9 cellular contexts compared by ENCODE assay signal in the genomic region with DNA sequence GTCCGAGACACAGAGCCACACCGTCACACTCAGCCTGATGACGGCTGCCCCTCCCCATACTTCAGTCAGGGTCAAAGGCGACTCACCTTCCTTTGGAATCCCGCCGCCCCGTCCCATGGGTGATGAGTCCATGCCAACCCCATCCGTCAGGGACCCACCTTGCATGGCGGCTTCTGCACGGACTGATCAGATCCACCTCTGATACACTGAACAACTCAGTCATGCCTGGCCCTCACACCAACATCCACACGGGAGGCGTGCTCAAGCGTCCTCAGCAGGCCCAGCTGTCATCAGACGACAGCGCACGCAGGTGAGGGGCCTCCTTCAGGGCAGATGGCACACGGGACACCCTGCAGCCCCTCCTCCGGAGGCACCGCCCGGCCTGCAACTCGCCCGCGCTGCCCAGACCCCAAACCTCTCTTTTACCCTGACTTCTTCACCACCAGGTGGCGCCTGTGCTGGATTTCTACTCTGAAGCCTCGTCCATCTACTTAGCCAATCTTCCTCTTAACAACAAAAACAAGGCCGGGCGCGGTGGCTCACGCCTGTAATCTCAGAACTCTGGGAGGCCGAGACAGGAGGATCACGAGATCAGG.
DNase-seq lines count a peak whose midpoint lies in the region; FAIRE-seq and TF ChIP-seq lines count a peak whose summit lies in the region.
"Had no signal": no experiment of that assay in that cellular context is flagged by ENCODE, and none has a peak within 500 bp of the region (broad histone marks: within the 10 kb centered on the region; RNA-seq: fewer than 3 reads in every experiment).

No MANE protein-coding gene starts in this region.

- H3K27ac ChIP-seq in WERI-Rb-1: no peak overlapping the region
- H3K27ac ChIP-seq in endothelial cell of umbilical vein (ENCODE audit: insufficient read depth, low read depth, low read length): no peak overlapping the region
- H3K27ac ChIP-seq in neural cell (ENCODE audit: low read length): no peak overlapping the region

- H3K9ac ChIP-seq in endothelial cell of umbilical vein (replicated peaks; ENCODE audit: extremely low read depth, insufficient read depth, low read length): no peak overlapping the region
- no peak overlapping the region for H3K9ac ChIP-seq in neural cell (ENCODE audit: low read length)

- no peak overlapping the region for H2AFZ ChIP-seq in endothelial cell of umbilical vein (ENCODE audit: low read depth, low read length)
- H2AFZ ChIP-seq in neural cell (ENCODE audit: low read depth, low read length): no peak overlapping the region

- POLR2A ChIA-PET in endothelial cell of umbilical vein (lab: Charles Lee): no interaction called here

- H4K20me1 ChIP-seq in endothelial cell of umbilical vein (replicated peaks; ENCODE audit: control insufficient read depth, extremely low read depth, insufficient read depth, low read length): no peaks in the 10 kb centered on the region
- H4K20me1 ChIP-seq in neural cell (ENCODE audit: insufficient read depth): no peaks in the 10 kb centered on the region

- no peaks in the 10 kb centered on the region for H3K4me1 ChIP-seq in endothelial cell of umbilical vein (ENCODE audit: control insufficient read depth, extremely low read depth, insufficient read depth, low read length)

- in situ Hi-C loops in G401 (cut with HindIII; ENCODE audit: low sequenced_read_pairs): no loop called here

- no peak for TF ChIP-seq POLR2A in endothelial cell of umbilical vein (IDR thresholded peaks at IDR 0.05; ENCODE audit: low read depth, low read length)

- TF ChIP-seq EP300 in neural cell (conservative IDR thresholded peaks at IDR 0.05; ENCODE audit: poor library complexity, severe bottlenecking): no peak

- FAIRE-seq in endothelial cell of umbilical vein (lab: Jason Lieb, UNC): no peak
- FAIRE-seq: A204.1 had no signal

- intact Hi-C loops in endothelial cell of umbilical vein (cut with micrococcal nuclease): loop anchor here (1.0 kb wide), 5 partner anchors 20 to 303 kb away; no protein-coding TSS in a partner anchor

- H3F3A ChIP-seq in neural cell (ENCODE audit: insufficient read depth, low read length, poor library complexity, severe bottlenecking): no peaks in the 10 kb centered on the region

- peak; percentile 69 for TF ChIP-seq CTCF in WERI-Rb-1 (IDR thresholded peaks at IDR 0.05; ENCODE audit: low read depth, low read length)
- TF ChIP-seq CTCF in endothelial cell of umbilical vein (IDR thresholded peaks at IDR 0.05; ENCODE audit: extremely low read depth in 1 of 2, insufficient read depth in 1 of 2, low read depth in 1 of 2, low read length in 2 of 2): peak; percentile 37 to 51
- peak; percentile 46 for TF ChIP-seq CTCF in neural cell (IDR thresholded peaks at IDR 0.05; ENCODE audit: poor library complexity, severe bottlenecking)

- no peak overlapping the region for H3K4me3 ChIP-seq in WERI-Rb-1 (ENCODE audit: low read depth, low read length)
- no peak overlapping the region for H3K4me3 ChIP-seq in endothelial cell of umbilical vein (replicated peaks in 1 of 3; ENCODE audit: insufficient read depth in 1 of 3, low read depth in 1 of 3, low read length in 3 of 3)
- H3K4me3 ChIP-seq in neural cell (ENCODE audit: low read length): no peak overlapping the region

- peak; percentile 71 for DNase-seq in DMS 273 (lab: John Stamatoyannopoulos, UW; ENCODE audit: unreplicated experiment)
- DNase-seq in DMS 273 treated with DMSO at 0.1 percent for 48 hours (lab: John Stamatoyannopoulos, UW): no peak
- DNase-seq in HuH-7.5 (ENCODE audit: low spot score): peak; percentile 50
- DNase-seq in WERI-Rb-1: peak; percentile 85
- peak; percentile 34 for DNase-seq in endothelial cell of umbilical vein (ENCODE audit: low read depth, low spot score)
- no peak for DNase-seq in mucosa of gallbladder (ENCODE audit: low spot score)
- no peak for DNase-seq in G401 (ENCODE audit: low spot score)

- no peaks in the 10 kb centered on the region for H3K79me2 ChIP-seq in endothelial cell of umbilical vein (ENCODE audit: control insufficient read depth, insufficient read depth, low read length)
- peaks cover 23% of the 10 kb centered on the region for H3K79me2 ChIP-seq in neural cell (replicated peaks; ENCODE audit: insufficient read depth, low read length)

- TF ChIP-seq RAD21 in neural cell (conservative IDR thresholded peaks at IDR 0.05): peak; percentile 32

- H3K36me3 ChIP-seq in WERI-Rb-1: peaks cover 42% of the 10 kb centered on the region
- no peaks in the 10 kb centered on the region for H3K36me3 ChIP-seq in endothelial cell of umbilical vein (ENCODE audit: control insufficient read depth in 2 of 2, extremely low read depth in 1 of 2, insufficient read depth in 2 of 2, low read length in 2 of 2)
- H3K36me3 ChIP-seq in neural cell (ENCODE audit: insufficient read depth, low read length): no peaks in the 10 kb centered on the region

- dilution Hi-C loops in endothelial cell of umbilical vein (cut with MboI; ENCODE audit: extremely low pct_ligation_motif_present, low sequenced_read_pairs): no loop called here

- CTCF ChIA-PET in endothelial cell of umbilical vein (lab: Charles Lee): no interaction called here

- H3K4me2 ChIP-seq in endothelial cell of umbilical vein (ENCODE audit: insufficient read depth, low read length) (no peak overlapping the region), neural cell (ENCODE audit: low read length) (no peak overlapping the region)

- H3K9me3 ChIP-seq in WERI-Rb-1 (ENCODE audit: severe bottlenecking) (no peaks in the 10 kb centered on the region), endothelial cell of umbilical vein (replicated peaks; ENCODE audit: control insufficient read depth, insufficient read depth, low read length) (no peaks in the 10 kb centered on the region), neural cell (ENCODE audit: low read length) (no peaks in the 10 kb centered on the region)

- no peaks in the 10 kb centered on the region for H3K9me2 ChIP-seq in neural cell (ENCODE audit: insufficient read depth, low read length)

- BruUV-seq in endothelial cell of umbilical vein (replicated peaks; lab: Mats Ljungman, UMichigan): no TSS peak

- H3K27me3 ChIP-seq in WERI-Rb-1 (ENCODE audit: insufficient read depth, low read depth, severe bottlenecking): no peaks in the 10 kb centered on the region
- H3K27me3 ChIP-seq in endothelial cell of umbilical vein (ENCODE audit: control insufficient read depth in 2 of 2, insufficient read depth in 2 of 2, low read length in 2 of 2): no peaks in the 10 kb centered on the region
- H3K27me3 ChIP-seq in neural cell (ENCODE audit: insufficient read depth, low read depth, low read length): no peaks in the 10 kb centered on the region

- no peaks in the 10 kb centered on the region for H3K9me1 ChIP-seq in endothelial cell of umbilical vein (replicated peaks; ENCODE audit: control insufficient read depth, extremely low read depth, insufficient read depth, low read length)

TF ChIP-seq in endothelial cell of umbilical vein, 7 proteins besides CTCF, POLR2A, EP300 and RAD21:
- TF ChIP-seq, protein P1, sequence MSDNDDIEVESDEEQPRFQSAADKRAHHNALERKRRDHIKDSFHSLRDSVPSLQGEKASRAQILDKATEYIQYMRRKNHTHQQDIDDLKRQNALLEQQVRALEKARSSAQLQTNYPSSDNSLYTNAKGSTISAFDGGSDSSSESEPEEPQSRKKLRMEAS (IDR thresholded peaks at IDR 0.05; ENCODE audit: insufficient read depth, insufficient read length): no peak
- no peak for TF ChIP-seq FOS (IDR thresholded peaks at IDR 0.05; ENCODE audit: borderline replicate concordance, insufficient read depth, low read length)
- TF ChIP-seq GATA2 (IDR thresholded peaks at IDR 0.05; ENCODE audit: insufficient read depth, insufficient read length, low read depth, low read length): no peak
- no peak for TF ChIP-seq EZH2 (IDR thresholded peaks at IDR 0.05; ENCODE audit: borderline replicate concordance, low read depth, low read length, severe bottlenecking)
- TF ChIP-seq MYC (IDR thresholded peaks at IDR 0.05; ENCODE audit: low read depth, low read length): no peak
- TF ChIP-seq POLR2AphosphoS5 (IDR thresholded peaks at IDR 0.05; ENCODE audit: insufficient read depth, low read depth, low read length): no peak
- no peak for TF ChIP-seq JUN (IDR thresholded peaks at IDR 0.05; ENCODE audit: borderline replicate concordance, insufficient read depth, insufficient read length, low read depth)

TF ChIP-seq in neural cell, 6 proteins besides CTCF, POLR2A, EP300 and RAD21:
- TF ChIP-seq, protein P2, sequence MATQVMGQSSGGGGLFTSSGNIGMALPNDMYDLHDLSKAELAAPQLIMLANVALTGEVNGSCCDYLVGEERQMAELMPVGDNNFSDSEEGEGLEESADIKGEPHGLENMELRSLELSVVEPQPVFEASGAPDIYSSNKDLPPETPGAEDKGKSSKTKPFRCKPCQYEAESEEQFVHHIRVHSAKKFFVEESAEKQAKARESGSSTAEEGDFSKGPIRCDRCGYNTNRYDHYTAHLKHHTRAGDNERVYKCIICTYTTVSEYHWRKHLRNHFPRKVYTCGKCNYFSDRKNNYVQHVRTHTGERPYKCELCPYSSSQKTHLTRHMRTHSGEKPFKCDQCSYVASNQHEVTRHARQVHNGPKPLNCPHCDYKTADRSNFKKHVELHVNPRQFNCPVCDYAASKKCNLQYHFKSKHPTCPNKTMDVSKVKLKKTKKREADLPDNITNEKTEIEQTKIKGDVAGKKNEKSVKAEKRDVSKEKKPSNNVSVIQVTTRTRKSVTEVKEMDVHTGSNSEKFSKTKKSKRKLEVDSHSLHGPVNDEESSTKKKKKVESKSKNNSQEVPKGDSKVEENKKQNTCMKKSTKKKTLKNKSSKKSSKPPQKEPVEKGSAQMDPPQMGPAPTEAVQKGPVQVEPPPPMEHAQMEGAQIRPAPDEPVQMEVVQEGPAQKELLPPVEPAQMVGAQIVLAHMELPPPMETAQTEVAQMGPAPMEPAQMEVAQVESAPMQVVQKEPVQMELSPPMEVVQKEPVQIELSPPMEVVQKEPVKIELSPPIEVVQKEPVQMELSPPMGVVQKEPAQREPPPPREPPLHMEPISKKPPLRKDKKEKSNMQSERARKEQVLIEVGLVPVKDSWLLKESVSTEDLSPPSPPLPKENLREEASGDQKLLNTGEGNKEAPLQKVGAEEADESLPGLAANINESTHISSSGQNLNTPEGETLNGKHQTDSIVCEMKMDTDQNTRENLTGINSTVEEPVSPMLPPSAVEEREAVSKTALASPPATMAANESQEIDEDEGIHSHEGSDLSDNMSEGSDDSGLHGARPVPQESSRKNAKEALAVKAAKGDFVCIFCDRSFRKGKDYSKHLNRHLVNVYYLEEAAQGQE (IDR thresholded peaks at IDR 0.05; ENCODE audit: borderline replicate concordance): no peak
- TF ChIP-seq TAF1 (IDR thresholded peaks at IDR 0.05; ENCODE audit: low read depth) (no peak), POLR2AphosphoS5 (IDR thresholded peaks at IDR 0.05) (no peak), MXI1 (conservative IDR thresholded peaks at IDR 0.05; ENCODE audit: poor library complexity, severe bottlenecking) (no peak), EZH2 (IDR thresholded peaks at IDR 0.05; ENCODE audit: borderline replicate concordance, insufficient read depth, low read length, poor library complexity, severe bottlenecking) (no peak), SMC3 (conservative IDR thresholded peaks at IDR 0.05; ENCODE audit: poor library complexity) (peak; percentile 58)

Comparison
In these comparisons a context has a peak if more than half of its experiments do, and no peak if none do; other contexts are left out.
1. DNase-seq: peak in DMS 273 (single experiment), HuH-7.5 (single experiment), WERI-Rb-1 (single experiment) and endothelial cell of umbilical vein (single experiment); none in DMS 273 treated with DMSO at 0.1 percent for 48 hours (single experiment), mucosa of gallbladder (single experiment) and G401 (single experiment).
2. Peak in every context shown above with its lines, with median percentiles within 50 percentile points of each other: CTCF ChIP-seq.